In genomic region chr16:56631197-56631596, GRCh38 we compare ENCODE assay signal across 1 cellular context.
TF ChIP-seq lines count a peak whose summit lies in the region.

No MANE protein-coding gene starts in this region.

TF ChIP-seq in WTC11, 78 proteins besides CTCF, POLR2A, EP300 and RAD21:
- no peak for TF ChIP-seq SP1 (CRISPR knock-in tag; conservative IDR thresholded peaks at IDR 0.05)
- no peak for TF ChIP-seq ZSCAN18 (CRISPR knock-in tag; IDR thresholded peaks at IDR 0.05)
- no peak for TF ChIP-seq AFF4 (CRISPR knock-in tag; IDR thresholded peaks at IDR 0.05; ENCODE audit: borderline replicate concordance)
- TF ChIP-seq OVOL2 (CRISPR knock-in tag; IDR thresholded peaks at IDR 0.05; ENCODE audit: borderline replicate concordance): no peak
TF ChIP-seq in WTC11: peak in this region for 0.
